22 cellular contexts compared by ENCODE assay signal in the genomic region with DNA sequence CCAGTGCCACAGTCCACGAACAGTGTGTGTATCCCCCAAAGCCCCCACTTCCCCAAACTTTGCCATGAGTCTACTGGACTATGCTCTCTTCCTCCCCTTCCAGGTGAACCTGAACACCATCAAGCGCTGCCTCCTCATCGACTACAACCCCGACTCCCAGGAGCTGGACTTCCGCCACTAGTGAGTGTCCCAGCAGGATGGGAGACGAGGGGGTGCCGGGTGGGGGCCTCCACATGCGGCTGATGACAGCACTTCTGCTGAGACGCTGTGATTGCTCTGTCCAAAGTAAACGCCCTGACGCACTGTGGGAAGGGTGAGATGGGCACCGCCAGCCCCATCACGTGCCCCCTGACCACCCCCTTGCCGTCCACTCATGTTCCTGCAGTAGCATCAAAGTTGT. TPM values are rescaled to one million over a fixed set of nuclear protein-coding genes. Genes with fewer than 3 reads are reported as not detected.
DNase-seq lines count a peak whose midpoint lies in the region; TF ChIP-seq lines count a peak whose summit lies in the region.
"Had no signal": no experiment of that assay in that cellular context is flagged by ENCODE, and none has a peak within 500 bp of the region (broad histone marks: within the 10 kb centered on the region; RNA-seq: fewer than 3 reads in every experiment).

No MANE protein-coding gene starts in this region.

- intact Hi-C loops in spleen (cut with DNase I; ENCODE audit: low total_unique reads) = no loop called here

- H3K4me1 Mint-ChIP-seq in activated T-cell treated with anti-CD3 and anti-CD28 coated beads, Interleukin-2, amount 50 U/mL, for 24 hours (ENCODE audit: low read depth) = peaks cover 80% of the 10 kb centered on the region
- H3K4me1 Mint-ChIP-seq in activated naive CD8-positive, alpha-beta T cell treated with anti-CD3 and anti-CD28 coated beads for 36 hours = peaks cover 55% of the 10 kb centered on the region
- peaks cover 22% of the 10 kb centered on the region for H3K4me1 Mint-ChIP-seq in nephron progenitor cell

- H3K4me3 Mint-ChIP-seq in activated T-cell treated with anti-CD3 and anti-CD28 coated beads, Interleukin-2, amount 50 U/mL, for 24 hours = peak overlapping the region; percentile 94
- H3K4me3 Mint-ChIP-seq in activated naive CD8-positive, alpha-beta T cell treated with anti-CD3 and anti-CD28 coated beads for 36 hours = peak overlapping the region; percentile 65
- H3K4me3 Mint-ChIP-seq in nephron progenitor cell = peak overlapping the region; percentile 30

- H3K27ac ChIP-seq in HL-60 (replicated peaks) (peak overlapping the region; percentile 89), Peyer's patch (no peak overlapping the region), spleen (peak overlapping the region in 1 of 8 donors; percentile 87)
- H3K27ac ChIP-seq: A549, breast epithelium, colonic mucosa, lower lobe of right lung, parathyroid adenoma, right lobe of liver had no signal

- peaks cover 0 to 47% (median 0%) of the 10 kb centered on the region in 3 donors for H3K36me3 ChIP-seq in Peyer's patch
- H3K36me3 ChIP-seq in spleen = peaks cover 5 to 57% (median 53%) of the 10 kb centered on the region in 6 donors
- H3K36me3 ChIP-seq: breast epithelium had no signal

- no peaks in the 10 kb centered on the region for H3K9me3 Mint-ChIP-seq in activated T-cell treated with anti-CD3 and anti-CD28 coated beads, Interleukin-2, amount 50 U/mL, for 24 hours
- H3K9me3 Mint-ChIP-seq in activated naive CD8-positive, alpha-beta T cell treated with anti-CD3 and anti-CD28 coated beads for 36 hours = no peaks in the 10 kb centered on the region
- no peaks in the 10 kb centered on the region for H3K9me3 Mint-ChIP-seq in nephron progenitor cell

- H3K4me3 ChIP-seq in HL-60 (replicated peaks; ENCODE audit: insufficient read depth, low read length) = no peak overlapping the region
- no peak overlapping the region for H3K4me3 ChIP-seq in Peyer's patch
- H3K4me3 ChIP-seq in spleen = no peak overlapping the region
- H3K4me3 ChIP-seq: A549, breast epithelium, colonic mucosa, lower lobe of right lung, right lobe of liver had no signal

- TF ChIP-seq CTCF in HL-60 (IDR thresholded peaks at IDR 0.05; ENCODE audit: insufficient read depth, low read length) (no peak), nephron progenitor cell (IDR thresholded peaks at IDR 0.05) (no peak), Peyer's patch (IDR thresholded peaks at IDR 0.05) (no peak), spleen (IDR thresholded peaks at IDR 0.05 in 8 of 11, conservative IDR thresholded peaks at IDR 0.05 in 3 of 11) (no peak)

- H3K27me3 Mint-ChIP-seq in activated T-cell treated with anti-CD3 and anti-CD28 coated beads, Interleukin-2, amount 50 U/mL, for 24 hours = no peaks in the 10 kb centered on the region
- H3K27me3 Mint-ChIP-seq in activated naive CD8-positive, alpha-beta T cell treated with anti-CD3 and anti-CD28 coated beads for 36 hours = no peaks in the 10 kb centered on the region
- peaks cover 3% of the 10 kb centered on the region for H3K27me3 Mint-ChIP-seq in nephron progenitor cell (ENCODE audit: low read depth, poor library complexity)

- no peaks in the 10 kb centered on the region for H3K9me3 ChIP-seq in Peyer's patch
- H3K9me3 ChIP-seq in spleen = no peaks in the 10 kb centered on the region
- H3K9me3 ChIP-seq: A549, breast epithelium, colonic mucosa, lower lobe of right lung, right lobe of liver had no signal

- H3K27ac Mint-ChIP-seq in activated T-cell treated with anti-CD3 and anti-CD28 coated beads, Interleukin-2, amount 50 U/mL, for 24 hours = peak overlapping the region; percentile 89
- peak overlapping the region; percentile 42 for H3K27ac Mint-ChIP-seq in activated naive CD8-positive, alpha-beta T cell treated with anti-CD3 and anti-CD28 coated beads for 36 hours
- no peak overlapping the region for H3K27ac Mint-ChIP-seq in nephron progenitor cell

- H3K27me3 ChIP-seq in HL-60 (ENCODE audit: insufficient read depth, poor library complexity, severe bottlenecking) = no peaks in the 10 kb centered on the region
- no peaks in the 10 kb centered on the region for H3K27me3 ChIP-seq in Peyer's patch
- no peaks in the 10 kb centered on the region for H3K27me3 ChIP-seq in spleen (replicated peaks in 1 of 7)
- H3K27me3 ChIP-seq: breast epithelium, colonic mucosa, right lobe of liver had no signal

- no peak for TF ChIP-seq POLR2A in Peyer's patch (IDR thresholded peaks at IDR 0.05)
- TF ChIP-seq POLR2A in spleen (IDR thresholded peaks at IDR 0.05) = no peak

- 90 to 96% (median 92%) methylated on average over 12 to 14 of the region's 14 CpGs for WGBS in spleen, 5 donors

- no peak for DNase-seq in activated T-cell treated with anti-CD3 and anti-CD28 coated beads, Interleukin-2, amount 50 U/mL, for 24 hours
- no peak for DNase-seq in activated T-cell treated with anti-CD3 and anti-CD28 coated beads, Interleukin-2, amount 50 U/mL, for 1 hour
- DNase-seq in HL-60 (ENCODE audit: low read depth in 1 of 2, low spot score in 1 of 2) (no peak), nephron progenitor cell (no peak), Peyer's patch (no peak), spleen (no peak), germinal center (ENCODE audit: low spot score) (no peak)
- DNase-seq in activated naive CD8-positive, alpha-beta T cell treated with anti-CD3 and anti-CD28 coated beads for 36 hours = no peak
- DNase-seq: colonic mucosa; EL; kidney; lower lobe of right lung; NCI-H1092; NCI-H2081; NCI-H446; right lobe of liver; SIG-M5; stimulated activated CD4-positive, alpha-beta T cell treated with anti-CD3 and anti-CD28 coated beads, Interleukin-15, amount 100 ng/mL, for 24 hours; stimulated activated CD8-positive, alpha-beta memory T cell treated with anti-CD3 and anti-CD28 coated beads, Interleukin-4, amount 100 ng/mL, for 48 hours had no signal

- H3K4me1 ChIP-seq in Peyer's patch (peaks cover 0 to 62% (median 27%) of the 10 kb centered on the region in 4 donors), spleen (peaks cover 29 to 99% (median 84%) of the 10 kb centered on the region in 6 donors)

- H3K36me3 Mint-ChIP-seq in activated T-cell treated with anti-CD3 and anti-CD28 coated beads, Interleukin-2, amount 50 U/mL, for 24 hours (ENCODE audit: low read depth) = peaks cover 81% of the 10 kb centered on the region
- H3K36me3 Mint-ChIP-seq in activated naive CD8-positive, alpha-beta T cell treated with anti-CD3 and anti-CD28 coated beads for 36 hours = peaks cover 60% of the 10 kb centered on the region
- peaks cover 30% of the 10 kb centered on the region for H3K36me3 Mint-ChIP-seq in nephron progenitor cell (ENCODE audit: low read depth)

RNA-seq across cellular contexts. Expression of gene P2RY11, which starts 2.0 kb away (rescaled TPM):
- total RNA-seq in activated naive CD8-positive, alpha-beta T cell treated with anti-CD3 and anti-CD28 coated beads for 36 hours = 10 to 100 TPM; 57.8 to 64.0 TPM
- total RNA-seq in Peyer's patch (10 to 100 TPM in 2 of 4 donors, 1 to 10 TPM in 2; 7.0 to 21.5 (median 11.6) TPM), spleen (10 to 100 TPM; 10.9 to 24.2 (median 18.2) TPM)
- 10 to 100 TPM in 2 of 3 donors, 1 to 10 TPM in 1; 7.9 to 18.2 (median 14.7) TPM for polyA plus RNA-seq in spleen

RNA-seq across cellular contexts. Expression of gene PPAN, which starts 3.4 kb away (rescaled TPM):
- 100 to 1,000 TPM; 214 to 227 TPM for total RNA-seq in activated naive CD8-positive, alpha-beta T cell treated with anti-CD3 and anti-CD28 coated beads for 36 hours
- total RNA-seq in Peyer's patch (100 to 1,000 TPM in 1 of 4 donors, 10 to 100 TPM in 3; 11.7 to 147 (median 24.7) TPM), spleen (10 to 100 TPM; 26.8 to 52.1 (median 40.9) TPM)
- polyA plus RNA-seq in spleen = 10 to 100 TPM; 46.1 to 90.2 (median 60.3) TPM

RNA-seq across cellular contexts. Expression of gene ANGPTL6, which starts 7.0 kb away (rescaled TPM):
- 1 to 10 TPM; 8.5 to 9.8 TPM for total RNA-seq in activated naive CD8-positive, alpha-beta T cell treated with anti-CD3 and anti-CD28 coated beads for 36 hours
- 10 to 100 TPM in 1 of 4 donors, 1 to 10 TPM in 3; 1.1 to 19.0 (median 2.5) TPM for total RNA-seq in Peyer's patch
- 1 to 10 TPM; 1.4 to 4.8 (median 3.4) TPM for total RNA-seq in spleen
- polyA plus RNA-seq in spleen = 10 to 100 TPM; 10.6 to 18.4 (median 12.6) TPM

RNA-seq across cellular contexts. Expression of gene EIF3G, which starts 10.2 kb away (rescaled TPM):
- 100 to 1,000 TPM; 287 to 293 TPM for total RNA-seq in activated naive CD8-positive, alpha-beta T cell treated with anti-CD3 and anti-CD28 coated beads for 36 hours
- total RNA-seq in Peyer's patch (100 to 1,000 TPM; 111 to 220 (median 181) TPM), spleen (100 to 1,000 TPM; 165 to 209 (median 194) TPM)
- 100 to 1,000 TPM; 200 to 262 (median 213) TPM for polyA plus RNA-seq in spleen

RNA-seq across cellular contexts. Expression of gene SHFL, which starts 23.4 kb away (rescaled TPM):
- 10 to 100 TPM; 46.8 to 47.0 TPM for total RNA-seq in activated naive CD8-positive, alpha-beta T cell treated with anti-CD3 and anti-CD28 coated beads for 36 hours
- total RNA-seq in Peyer's patch (100 to 1,000 TPM in 1 of 4 donors, 10 to 100 TPM in 3; 39.9 to 125 (median 62.7) TPM), spleen (10 to 100 TPM; 52.2 to 65.6 (median 57.8) TPM)
- 10 to 100 TPM; 33.0 to 55.8 (median 42.6) TPM for polyA plus RNA-seq in spleen

Comparison
In these comparisons a context has a peak if more than half of its experiments do, and no peak if none do; other contexts are left out.
1. H3K4me3 Mint-ChIP-seq: peak in every context shown above with its lines; median percentile 94 in activated T-cell treated with anti-CD3 and anti-CD28 coated beads, Interleukin-2, amount 50 U/mL, for 24 hours; 65 in activated naive CD8-positive, alpha-beta T cell treated with anti-CD3 and anti-CD28 coated beads for 36 hours; 30 in nephron progenitor cell.